1 cellular context compared by ENCODE assay signal in the genomic region with DNA sequence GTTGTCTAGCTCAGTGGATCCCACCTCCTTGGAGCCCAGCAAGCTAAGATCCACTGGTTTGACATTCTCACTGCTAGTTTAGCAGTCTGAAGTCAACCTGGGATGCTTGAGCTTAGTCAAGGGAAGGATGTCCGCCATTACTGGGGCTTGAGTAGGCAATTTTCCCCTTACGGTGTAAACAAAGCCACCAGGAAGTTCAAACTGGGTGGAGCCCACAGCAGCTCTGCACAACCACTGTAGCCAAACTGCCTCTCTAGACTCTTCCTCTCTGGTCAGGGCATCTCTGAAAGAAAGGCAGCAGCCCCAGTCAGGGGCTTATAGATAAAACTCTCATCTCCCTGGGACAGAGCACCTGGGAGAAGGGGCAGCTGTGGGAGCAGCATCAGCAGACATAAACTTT.
TF ChIP-seq lines count a peak whose summit lies in the region.

No MANE protein-coding gene starts in this region.

TF ChIP-seq in K562, 482 proteins besides CTCF, POLR2A, EP300 and RAD21:
- TF ChIP-seq, protein P1, sequence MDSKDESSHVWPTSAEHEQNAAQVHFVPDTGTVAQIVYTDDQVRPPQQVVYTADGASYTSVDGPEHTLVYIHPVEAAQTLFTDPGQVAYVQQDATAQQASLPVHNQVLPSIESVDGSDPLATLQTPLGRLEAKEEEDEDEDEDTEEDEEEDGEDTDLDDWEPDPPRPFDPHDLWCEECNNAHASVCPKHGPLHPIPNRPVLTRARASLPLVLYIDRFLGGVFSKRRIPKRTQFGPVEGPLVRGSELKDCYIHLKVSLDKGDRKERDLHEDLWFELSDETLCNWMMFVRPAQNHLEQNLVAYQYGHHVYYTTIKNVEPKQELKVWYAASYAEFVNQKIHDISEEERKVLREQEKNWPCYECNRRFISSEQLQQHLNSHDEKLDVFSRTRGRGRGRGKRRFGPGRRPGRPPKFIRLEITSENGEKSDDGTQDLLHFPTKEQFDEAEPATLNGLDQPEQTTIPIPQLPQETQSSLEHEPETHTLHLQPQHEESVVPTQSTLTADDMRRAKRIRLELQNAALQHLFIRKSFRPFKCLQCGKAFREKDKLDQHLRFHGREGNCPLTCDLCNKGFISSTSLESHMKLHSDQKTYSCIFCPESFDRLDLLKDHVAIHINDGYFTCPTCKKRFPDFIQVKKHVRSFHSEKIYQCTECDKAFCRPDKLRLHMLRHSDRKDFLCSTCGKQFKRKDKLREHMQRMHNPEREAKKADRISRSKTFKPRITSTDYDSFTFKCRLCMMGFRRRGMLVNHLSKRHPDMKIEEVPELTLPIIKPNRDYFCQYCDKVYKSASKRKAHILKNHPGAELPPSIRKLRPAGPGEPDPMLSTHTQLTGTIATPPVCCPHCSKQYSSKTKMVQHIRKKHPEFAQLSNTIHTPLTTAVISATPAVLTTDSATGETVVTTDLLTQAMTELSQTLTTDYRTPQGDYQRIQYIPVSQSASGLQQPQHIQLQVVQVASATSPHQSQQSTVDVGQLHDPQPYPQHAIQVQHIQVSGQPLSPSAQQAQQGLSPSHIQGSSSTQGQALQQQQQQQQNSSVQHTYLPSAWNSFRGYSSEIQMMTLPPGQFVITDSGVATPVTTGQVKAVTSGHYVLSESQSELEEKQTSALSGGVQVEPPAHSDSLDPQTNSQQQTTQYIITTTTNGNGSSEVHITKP (IDR thresholded peaks at IDR 0.05; ENCODE audit: partially characterized antibody), result peak; percentile 68
- TF ChIP-seq RAD51 (IDR thresholded peaks at IDR 0.05; ENCODE audit: borderline replicate concordance, low read depth), result no peak
